In the genomic region with DNA sequence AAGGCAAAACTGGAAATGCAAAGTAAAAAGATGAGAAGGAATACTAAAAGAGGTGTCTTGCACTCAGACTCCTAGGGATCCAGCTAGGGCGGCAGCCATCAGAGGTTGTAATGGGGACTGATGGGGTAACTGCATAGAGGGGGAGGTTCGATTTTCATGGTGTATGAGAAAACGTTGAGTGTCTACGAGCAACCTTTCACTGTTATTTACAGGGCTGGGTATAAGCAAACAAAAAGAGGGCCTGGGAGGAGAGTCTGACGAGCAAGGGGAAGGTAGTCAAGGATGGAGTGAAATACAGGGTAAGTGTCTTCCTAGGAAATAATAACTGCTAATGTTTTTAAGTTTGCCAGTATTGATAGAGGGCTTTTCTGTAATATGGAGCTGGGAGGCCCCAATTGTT, we compare ENCODE assay signal across 7 cellular contexts. TPM values are rescaled to one million over a fixed set of nuclear protein-coding genes. Genes with fewer than 3 reads are reported as not detected.
"Had no signal": no experiment of that assay in that cellular context is flagged by ENCODE, and none has a peak within 500 bp of the region (broad histone marks: within the 10 kb centered on the region; RNA-seq: fewer than 3 reads in every experiment).

No MANE protein-coding gene starts in this region.

RNA-seq across cellular contexts. Expression of gene CXCL17, which starts 5.6 kb away (rescaled TPM):
- total RNA-seq: GM23248, GM23338, H1, H4, H7, H9, HFFc6 had no signal
- polyA plus RNA-seq: GM23248, H1 had no signal

RNA-seq across cellular contexts. Expression of gene CNFN, which starts 58.2 kb away (rescaled TPM):
- total RNA-seq: GM23248 had no signal
